14 cellular contexts compared by ENCODE assay signal in genomic region chr5:149675467-149676201, GRCh38. TPM values are rescaled to one million over a fixed set of nuclear protein-coding genes. Genes with fewer than 3 reads are reported as not detected.
DNase-seq lines count a peak whose midpoint lies in the region; ATAC-seq and TF ChIP-seq lines count a peak whose summit lies in the region.
"Had no signal": no experiment of that assay in that cellular context is flagged by ENCODE, and none has a peak within 500 bp of the region (broad histone marks: within the 10 kb centered on the region; RNA-seq: fewer than 3 reads in every experiment).

No MANE protein-coding gene starts in this region.

- intact Hi-C loops in MCF 10A (cut with micrococcal nuclease), result no loop called here
- intact Hi-C loops in mammary epithelial cell (cut with micrococcal nuclease), result no loop called here
- intact Hi-C loops in upper lobe of right lung (cut with DNase I), result no loop called here

- H3K4me3 Mint-ChIP-seq in MCF 10A (ENCODE audit: unreplicated experiment), result no peak overlapping the region
- H3K4me3 Mint-ChIP-seq: activated CD4-positive, alpha-beta memory T cell treated with anti-CD3 and anti-CD28 coated beads for 36 hours had no signal

- DNase-seq in MCF 10A (ENCODE audit: unreplicated experiment) (peak; percentile 84), mammary epithelial cell (no peak), left kidney (ENCODE audit: low read depth, low spot score) (peak; percentile 21), upper lobe of right lung (no peak), AG08395 (ENCODE audit: low spot score) (no peak)
- DNase-seq: activated CD4-positive, alpha-beta memory T cell treated with anti-CD3 and anti-CD28 coated beads for 36 hours; activated gamma-delta T cell; HCEC 1CT; KBM-7; NCI-H1930 had no signal

- H3K4me3 ChIP-seq in mammary epithelial cell (replicated peaks in 1 of 3; ENCODE audit: insufficient read depth in 1 of 3, low read depth in 2 of 3, low read length in 3 of 3) (no peak overlapping the region), duodenal mucosa (ENCODE audit: low read depth in 1 of 2, low read length in 2 of 2) (peak overlapping the region; percentile 24 to 34), upper lobe of right lung (no peak overlapping the region)
- H3K4me3 ChIP-seq: cardiac muscle cell had no signal

- H3K27ac ChIP-seq in mammary epithelial cell (ENCODE audit: insufficient read depth, low read depth, low read length) (no peak overlapping the region), duodenal mucosa (ENCODE audit: low read depth, low read length) (peak overlapping the region; percentile 87), upper lobe of right lung (no peak overlapping the region)
- H3K27ac ChIP-seq: cardiac muscle cell had no signal

- in situ Hi-C loops in mammary epithelial cell (cut with MboI; ENCODE audit: low sequenced_read_pairs in 2 of 2), result no loop called here

- H3K4me1 Mint-ChIP-seq in MCF 10A (ENCODE audit: insufficient read depth, unreplicated experiment), result peaks cover 7% of the 10 kb centered on the region

- no peaks in the 10 kb centered on the region for H3K4me1 ChIP-seq in mammary epithelial cell (ENCODE audit: insufficient read depth, low read length)
- H3K4me1 ChIP-seq in duodenal mucosa (ENCODE audit: control insufficient read depth in 1 of 2, insufficient read depth in 2 of 2, low read length in 2 of 2), result peaks cover 39 to 47% of the 10 kb centered on the region in 2 donors
- H3K4me1 ChIP-seq in upper lobe of right lung, result no peaks in the 10 kb centered on the region

- H2AFZ ChIP-seq in mammary epithelial cell (ENCODE audit: low read depth, low read length), result no peak overlapping the region

- no peaks in the 10 kb centered on the region for H3K36me3 Mint-ChIP-seq in MCF 10A (ENCODE audit: insufficient read depth, unreplicated experiment)

- no peaks in the 10 kb centered on the region for H3K36me3 ChIP-seq in mammary epithelial cell (ENCODE audit: insufficient read depth, low read length)
- H3K36me3 ChIP-seq in duodenal mucosa (ENCODE audit: control insufficient read depth in 1 of 2, insufficient read depth in 2 of 2, low read length in 2 of 2), result no peaks in the 10 kb centered on the region
- no peaks in the 10 kb centered on the region for H3K36me3 ChIP-seq in upper lobe of right lung
- H3K36me3 ChIP-seq: cardiac muscle cell had no signal

- peaks cover 12% of the 10 kb centered on the region for H3K27me3 Mint-ChIP-seq in MCF 10A (ENCODE audit: insufficient read depth, unreplicated experiment)

- H3K4me2 ChIP-seq in mammary epithelial cell (ENCODE audit: insufficient read depth, low read depth, low read length), result no peak overlapping the region

- 79% methylated on average over 10 of the region's 13 CpGs for WGBS in mammary epithelial cell (ENCODE audit: low coverage, missing lambda C conversion rate)

- no peaks in the 10 kb centered on the region for H4K20me1 ChIP-seq in mammary epithelial cell (ENCODE audit: insufficient read depth, low read length)

- H3K9me3 ChIP-seq in mammary epithelial cell (replicated peaks; ENCODE audit: insufficient read depth, low read length), result no peaks in the 10 kb centered on the region
- no peaks in the 10 kb centered on the region for H3K9me3 ChIP-seq in duodenal mucosa (ENCODE audit: control insufficient read depth in 1 of 2, low read length in 2 of 2)
- H3K9me3 ChIP-seq in upper lobe of right lung, result no peaks in the 10 kb centered on the region

- no TSS peak for BruUV-seq in MCF 10A (replicated peaks; lab: Mats Ljungman, UMichigan)
- no TSS peak for BruUV-seq in mammary epithelial cell (replicated peaks; lab: Mats Ljungman, UMichigan)

- H3K27ac Mint-ChIP-seq in MCF 10A (ENCODE audit: low read depth, unreplicated experiment), result peak overlapping the region; percentile 5
- H3K27ac Mint-ChIP-seq: activated CD4-positive, alpha-beta memory T cell treated with anti-CD3 and anti-CD28 coated beads for 36 hours had no signal

- CTCF ChIA-PET in MCF 10A (lab: Yijun Ruan, JAX), result interaction anchor here (0.6 to 1.4 kb wide), 3 partner anchors 8 to 161 kb away, joined by 3 to 5 read pairs (median 4); no protein-coding TSS in a partner anchor
- CTCF ChIA-PET in mammary epithelial cell (lab: Charles Lee; ENCODE audit: low non-redundant PET), result interaction anchor here (0.6 kb wide), 2 partner anchors 8 to 69 kb away, joined by 3 to 4 read pairs; no protein-coding TSS in a partner anchor

- POLR2A ChIA-PET in MCF 10A (lab: Yijun Ruan, JAX), result interaction anchor here (0.5 kb wide), 1 partner anchor 29 kb away, joined by 3 read pairs; no protein-coding TSS in a partner anchor

- ATAC-seq in upper lobe of right lung (peak; percentile 52), HG03469 (IDR thresholded peaks at IDR 0.05; ENCODE audit: unreplicated experiment) (no peak), GM19328 (IDR thresholded peaks at IDR 0.05; ENCODE audit: unreplicated experiment) (no peak)

- H3K9me3 Mint-ChIP-seq in MCF 10A (ENCODE audit: unreplicated experiment), result no peaks in the 10 kb centered on the region

- TF ChIP-seq CTCF in MCF 10A (IDR thresholded peaks at IDR 0.05; ENCODE audit: unreplicated experiment), result no peak
- no peak for TF ChIP-seq CTCF in mammary epithelial cell (conservative IDR thresholded peaks at IDR 0.05 in 1 of 2, IDR thresholded peaks at IDR 0.05 in 1 of 2; ENCODE audit: extremely low read depth in 1 of 2, insufficient read depth in 1 of 2, low read depth in 1 of 2, low read length in 2 of 2)
- TF ChIP-seq CTCF in upper lobe of right lung (IDR thresholded peaks at IDR 0.05), result no peak

- dilution Hi-C loops in mammary epithelial cell (cut with HindIII; ENCODE audit: low sequenced_read_pairs), result no loop called here

- no peak overlapping the region for H3K9ac ChIP-seq in mammary epithelial cell (ENCODE audit: insufficient read depth, low read length)
- peak overlapping the region; percentile 44 to 50 for H3K9ac ChIP-seq in duodenal mucosa (ENCODE audit: low read depth in 1 of 2, low read length in 2 of 2)

- H3K79me2 ChIP-seq in mammary epithelial cell (ENCODE audit: insufficient read depth, low read length), result no peaks in the 10 kb centered on the region

- H3K27me3 ChIP-seq in mammary epithelial cell (ENCODE audit: insufficient read depth, low read length) (no peaks in the 10 kb centered on the region), duodenal mucosa (ENCODE audit: control insufficient read depth in 1 of 2, insufficient read depth in 2 of 2, low read length in 2 of 2) (no peaks in the 10 kb centered on the region), upper lobe of right lung (no peaks in the 10 kb centered on the region)
- H3K27me3 ChIP-seq: cardiac muscle cell had no signal

RNA-seq across cellular contexts. Expression of gene PPARGC1B, which starts 54.5 kb away (rescaled TPM):
- total RNA-seq in MCF 10A (2022) (4.3 and 7.1 TPM in 2 replicates), mammary epithelial cell (1 to 10 TPM; 4.2 to 7.0 TPM), upper lobe of right lung (9.8 TPM)
- 2.0 TPM for polyA plus RNA-seq in mammary epithelial cell
- 9.0 TPM for polyA minus RNA-seq in mammary epithelial cell

Comparison
In these comparisons a context has a peak if more than half of its experiments do, and no peak if none do; other contexts are left out.
1. DNase-seq: peak in MCF 10A (single experiment) and left kidney (single experiment); none in mammary epithelial cell (single experiment), upper lobe of right lung (single experiment) and AG08395 (single experiment).
2. H3K4me3 ChIP-seq: peak in duodenal mucosa (2 of 2); none in mammary epithelial cell (0 of 3) and upper lobe of right lung (single experiment).